18 cellular contexts compared by ENCODE assay signal in genomic region chr2:127597984-127598380, GRCh38. TPM values are rescaled to one million over a fixed set of nuclear protein-coding genes. Genes with fewer than 3 reads are reported as not detected.
A peak's percentile ranks its signal among the peaks of the same experiment; 100 is the strongest.
DNase-seq lines count a peak whose midpoint lies in the region; ATAC-seq, FAIRE-seq and TF ChIP-seq lines count a peak whose summit lies in the region.
"Had no signal": no experiment of that assay in that cellular context is flagged by ENCODE, and none has a peak within 500 bp of the region (broad histone marks: within the 10 kb centered on the region; RNA-seq: fewer than 3 reads in every experiment).

No MANE protein-coding gene starts in this region.

- peak overlapping the region; percentile 13 for H3K27ac ChIP-seq in astrocyte (ENCODE audit: low read depth, low read length)
- H3K27ac ChIP-seq in keratinocyte (ENCODE audit: control insufficient read depth, insufficient read depth, low read length) = no peak overlapping the region
- H3K27ac ChIP-seq: adrenal gland, SK-N-MC, thyroid gland, VCaP had no signal

- peaks cover 52% of the 10 kb centered on the region for H3K36me3 Mint-ChIP-seq in HFFc6 (ENCODE audit: low read depth)
- H3K36me3 Mint-ChIP-seq in astrocyte (ENCODE audit: low read depth, unreplicated experiment) = peaks cover 2% of the 10 kb centered on the region
- H3K36me3 Mint-ChIP-seq in T-helper 17 cell (ENCODE audit: low read depth) = peaks cover 2% of the 10 kb centered on the region
- peaks cover under 1% of the 10 kb centered on the region for H3K36me3 Mint-ChIP-seq in mesothelial cell of epicardium
- H3K36me3 Mint-ChIP-seq: CD14-positive monocyte had no signal

- H3K4me3 Mint-ChIP-seq in HFFc6 = no peak overlapping the region
- H3K4me3 Mint-ChIP-seq in astrocyte (ENCODE audit: unreplicated experiment) = no peak overlapping the region
- no peak overlapping the region for H3K4me3 Mint-ChIP-seq in T-helper 17 cell
- no peak overlapping the region for H3K4me3 Mint-ChIP-seq in mesothelial cell of epicardium
- H3K4me3 Mint-ChIP-seq: CD14-positive monocyte; naive thymus-derived CD4-positive, alpha-beta T cell had no signal

- peaks cover 53% of the 10 kb centered on the region for H3K9me3 Mint-ChIP-seq in HFFc6
- H3K9me3 Mint-ChIP-seq in astrocyte (ENCODE audit: unreplicated experiment) = peaks cover 33% of the 10 kb centered on the region
- peaks cover 14% of the 10 kb centered on the region for H3K9me3 Mint-ChIP-seq in mesothelial cell of epicardium

- peaks cover 6% of the 10 kb centered on the region for H3K4me1 ChIP-seq in astrocyte (ENCODE audit: insufficient read depth, low read length)
- no peaks in the 10 kb centered on the region for H3K4me1 ChIP-seq in keratinocyte (ENCODE audit: control insufficient read depth, extremely low read depth, insufficient read depth, low read length)
- H3K4me1 ChIP-seq: adrenal gland, thyroid gland had no signal

- H2AFZ ChIP-seq in astrocyte (ENCODE audit: low read depth, low read length) = no peak overlapping the region
- H2AFZ ChIP-seq in keratinocyte (ENCODE audit: control insufficient read depth, low read length) = no peak overlapping the region

- H3K36me3 ChIP-seq in astrocyte (ENCODE audit: insufficient read depth, low read length) (no peaks in the 10 kb centered on the region), keratinocyte (ENCODE audit: control insufficient read depth in 2 of 2, extremely low read depth in 1 of 2, insufficient read depth in 2 of 2, low read length in 2 of 2) (no peaks in the 10 kb centered on the region)
- H3K36me3 ChIP-seq: adrenal gland, thyroid gland had no signal

- FAIRE-seq in astrocyte (lab: Jason Lieb, UNC) (peak; percentile 41), keratinocyte (lab: Jason Lieb, UNC) (peak; percentile 34)
- FAIRE-seq: GM12892 had no signal

- no peaks in the 10 kb centered on the region for H3K9me1 ChIP-seq in keratinocyte (ENCODE audit: control insufficient read depth, extremely low read depth, insufficient read depth, low read length)

- H4K20me1 ChIP-seq in astrocyte (ENCODE audit: insufficient read depth, low read length) = no peaks in the 10 kb centered on the region
- no peaks in the 10 kb centered on the region for H4K20me1 ChIP-seq in keratinocyte (ENCODE audit: control insufficient read depth, extremely low read depth, insufficient read depth, low read length)

- H3K27me3 Mint-ChIP-seq in HFFc6 (ENCODE audit: insufficient read depth) (no peaks in the 10 kb centered on the region), astrocyte (ENCODE audit: low read depth, unreplicated experiment) (peaks cover 2% of the 10 kb centered on the region), T-helper 17 cell (peaks cover 15% of the 10 kb centered on the region), mesothelial cell of epicardium (ENCODE audit: low read depth) (no peaks in the 10 kb centered on the region)

- H3K4me2 ChIP-seq in astrocyte (ENCODE audit: low read length) (peak overlapping the region; percentile 42), keratinocyte (ENCODE audit: control insufficient read depth, extremely low read depth, insufficient read depth, low read depth, low read length) (no peak overlapping the region)

- H3K79me2 ChIP-seq in astrocyte (ENCODE audit: insufficient read depth, low read length) (no peaks in the 10 kb centered on the region), keratinocyte (ENCODE audit: control insufficient read depth, insufficient read depth, low read length) (no peaks in the 10 kb centered on the region)

- H3K9me3 ChIP-seq in astrocyte (ENCODE audit: insufficient read depth, low read depth, low read length) (no peaks in the 10 kb centered on the region), keratinocyte (ENCODE audit: control insufficient read depth, low read depth, low read length) (no peaks in the 10 kb centered on the region), T-helper 17 cell (ENCODE audit: control insufficient read depth, low read length, poor library complexity, severe bottlenecking) (no peaks in the 10 kb centered on the region)
- H3K9me3 ChIP-seq: adrenal gland, thyroid gland had no signal

- H3K9ac ChIP-seq in astrocyte (ENCODE audit: low read length) = no peak overlapping the region
- H3K9ac ChIP-seq in keratinocyte (ENCODE audit: control insufficient read depth, extremely low read depth, insufficient read depth, low read length) = no peak overlapping the region

- no peak for ATAC-seq in T-helper 17 cell
- ATAC-seq: naive thymus-derived CD4-positive, alpha-beta T cell had no signal

- DNase-seq in EL = peak; percentile 77
- peak; percentile 63 for DNase-seq in HFFc6
- peak; percentile 62 for DNase-seq in astrocyte (ENCODE audit: low read depth)
- no peak for DNase-seq in keratinocyte (ENCODE audit: low read depth, low spot score)
- no peak for DNase-seq in T-helper 17 cell
- no peak for DNase-seq in G401 (ENCODE audit: low spot score)
- DNase-seq in mesothelial cell of epicardium (ENCODE audit: low spot score in 2 of 2, unreplicated experiment in 2 of 2) = no peak
- DNase-seq: DMS79; naive thymus-derived CD4-positive, alpha-beta T cell; NCI-H1417; stimulated activated CD4-positive, alpha-beta T cell treated with anti-CD3 and anti-CD28 coated beads, Interleukin-4, amount 100 ng/mL, for 24 hours; thyroid gland had no signal

- in situ Hi-C loops in G401 (cut with HindIII; ENCODE audit: low sequenced_read_pairs) = no loop called here

- H3K4me3 ChIP-seq in astrocyte (ENCODE audit: insufficient read depth, low read depth, low read length) (no peak overlapping the region), keratinocyte (ENCODE audit: control insufficient read depth in 2 of 3, extremely low read depth in 1 of 3, insufficient read depth in 2 of 3, low read depth in 1 of 3, low read length in 3 of 3) (no peak overlapping the region)
- H3K4me3 ChIP-seq: adrenal gland, SK-N-MC, thyroid gland had no signal

- peak overlapping the region; percentile 80 for H3K27ac Mint-ChIP-seq in HFFc6
- H3K27ac Mint-ChIP-seq in astrocyte (ENCODE audit: unreplicated experiment) = peak overlapping the region; percentile 69
- no peak overlapping the region for H3K27ac Mint-ChIP-seq in T-helper 17 cell
- H3K27ac Mint-ChIP-seq in mesothelial cell of epicardium = no peak overlapping the region
- H3K27ac Mint-ChIP-seq: CD14-positive monocyte; naive thymus-derived CD4-positive, alpha-beta T cell had no signal

- H3K4me1 Mint-ChIP-seq in HFFc6 (ENCODE audit: low read depth) (peaks cover 44% of the 10 kb centered on the region), astrocyte (ENCODE audit: low read depth, unreplicated experiment) (peaks cover 12% of the 10 kb centered on the region), T-helper 17 cell (peaks cover 5% of the 10 kb centered on the region), mesothelial cell of epicardium (no peaks in the 10 kb centered on the region)
- H3K4me1 Mint-ChIP-seq: CD14-positive monocyte had no signal

- dilution Hi-C loops in keratinocyte (cut with MboI; ENCODE audit: extremely low pct_ligation_motif_present, low sequenced_read_pairs) = loop anchor here (25.0 kb wide), 1 partner anchor 89 kb away; the partner anchor contains the start of gene LIMS2

- no peak for TF ChIP-seq CTCF in HFFc6 (IDR thresholded peaks at IDR 0.05)
- TF ChIP-seq CTCF in astrocyte (IDR thresholded peaks at IDR 0.05; ENCODE audit: insufficient read depth, low read depth, low read length) = no peak
- TF ChIP-seq CTCF in keratinocyte (optimal IDR thresholded peaks at IDR 0.05 in 1 of 3, IDR thresholded peaks at IDR 0.05 in 1 of 3, conservative IDR thresholded peaks at IDR 0.05 in 1 of 3; ENCODE audit: extremely low read depth in 1 of 3, insufficient read depth in 2 of 3, low read length in 3 of 3) = no peak
- no peak for TF ChIP-seq CTCF in mesothelial cell of epicardium (IDR thresholded peaks at IDR 0.05; ENCODE audit: unreplicated experiment)

- no peaks in the 10 kb centered on the region for H3K27me3 ChIP-seq in astrocyte (ENCODE audit: insufficient read depth, low read length)
- H3K27me3 ChIP-seq in keratinocyte (ENCODE audit: control insufficient read depth, extremely low read depth, insufficient read depth, low read length) = no peaks in the 10 kb centered on the region
- H3K27me3 ChIP-seq: adrenal gland, thyroid gland had no signal

RNA-seq across cellular contexts. Expression of gene GPR17, which starts 48.0 kb away (rescaled TPM):
- total RNA-seq in HFFc6 (2021; fragmentation: NEBNext Ultra II Directional; extraction: Animal tissue kit (Norgen Biotek cat#: 25700)) = not detected
- 0.18 TPM in 1 of 2 replicates, not detected in the other for total RNA-seq in astrocyte
- polyA plus RNA-seq in keratinocyte = not detected in 3 replicates
- polyA plus RNA-seq in keratinocyte (2011; ENCODE audit: low read depth) = not detected
- not detected in 2 replicates for polyA plus RNA-seq in keratinocyte (2011; cell fraction: cytosol; rRNA removed)
- not detected in 2 replicates for polyA plus RNA-seq in keratinocyte (2011; cell fraction: nucleus; rRNA removed)
- polyA plus RNA-seq in keratinocyte (2012; ENCODE audit: low replicate concordance) = not detected in 2 replicates
- 0.58 TPM in 1 of 3 replicates, not detected in the others for polyA minus RNA-seq in keratinocyte
- not detected for polyA minus RNA-seq in keratinocyte (2011; cell fraction: cytosol; rRNA and poly(A)+ RNA removed)
- not detected in 2 replicates for polyA minus RNA-seq in keratinocyte (2011; cell fraction: nucleus; rRNA and poly(A)+ RNA removed)
- total RNA-seq in T-helper 17 cell = not detected
- not detected in 2 replicates for total RNA-seq in G401 (2014; rRNA removed; shearing (Covaris generic))
- not detected in 3 replicates for total RNA-seq in mesothelial cell of epicardium
- total RNA-seq: naive thymus-derived CD4-positive, alpha-beta T cell; renal cortical epithelial cell; thyroid gland had no signal
- polyA plus RNA-seq: CD14-positive monocyte; naive thymus-derived CD4-positive, alpha-beta T cell had no signal

Comparison
In these comparisons a context has a peak if more than half of its experiments do, and no peak if none do; other contexts are left out.
1. DNase-seq: peak in EL (single experiment), HFFc6 (single experiment) and astrocyte (single experiment); none in keratinocyte (single experiment), T-helper 17 cell (0 of 3), G401 (single experiment) and mesothelial cell of epicardium (0 of 2).
2. H3K27ac Mint-ChIP-seq: peak in HFFc6 (single experiment) and astrocyte (single experiment); none in T-helper 17 cell (single experiment) and mesothelial cell of epicardium (single experiment).